ENCODE assay signal across 12 cellular contexts in genomic region chr11:12288934-12289666, GRCh38.
DNase-seq lines count a peak whose midpoint lies in the region; ATAC-seq, FAIRE-seq and TF ChIP-seq lines count a peak whose summit lies in the region.
"Had no signal": no experiment of that assay in that cellular context is flagged by ENCODE, and none has a peak within 500 bp of the region (broad histone marks: within the 10 kb centered on the region; RNA-seq: fewer than 3 reads in every experiment).

No MANE protein-coding gene starts in this region.

- no peaks in the 10 kb centered on the region for H3K9me3 ChIP-seq in T-helper 17 cell (ENCODE audit: control insufficient read depth, low read length, poor library complexity, severe bottlenecking)
- no peaks in the 10 kb centered on the region for H3K9me3 ChIP-seq in HepG2 (ENCODE audit: low read length)
- H3K9me3 ChIP-seq: lower lobe of right lung, psoas muscle, testis had no signal

- TF ChIP-seq CTCF in HepG2 (CRISPR knock-in tag; IDR thresholded peaks at IDR 0.05) (no peak), type B pancreatic cell (conservative IDR thresholded peaks at IDR 0.05) (peak; percentile 19)

- H3K4me2 ChIP-seq in HepG2 (ENCODE audit: low read depth, low read length): no peak overlapping the region

- H3K4me3 Mint-ChIP-seq in activated naive CD8-positive, alpha-beta T cell treated with anti-CD3 and anti-CD28 coated beads, Interleukin-2, amount 10 ng/mL, durations not matched to agents 7 days and 5 days: peak overlapping the region; percentile 18
- no peak overlapping the region for H3K4me3 Mint-ChIP-seq in activated naive CD8-positive, alpha-beta T cell treated with anti-CD3 and anti-CD28 coated beads for 36 hours
- H3K4me3 Mint-ChIP-seq in T-helper 17 cell: peak overlapping the region; percentile 7
- H3K4me3 Mint-ChIP-seq in type B pancreatic cell: no peak overlapping the region
- H3K4me3 Mint-ChIP-seq: activated naive CD4-positive, alpha-beta T cell treated with anti-CD3 and anti-CD28 coated beads for 36 hours had no signal

- no peaks in the 10 kb centered on the region for H3K36me3 Mint-ChIP-seq in activated naive CD8-positive, alpha-beta T cell treated with anti-CD3 and anti-CD28 coated beads, Interleukin-2, amount 10 ng/mL, durations not matched to agents 7 days and 5 days
- no peaks in the 10 kb centered on the region for H3K36me3 Mint-ChIP-seq in activated naive CD8-positive, alpha-beta T cell treated with anti-CD3 and anti-CD28 coated beads for 36 hours
- no peaks in the 10 kb centered on the region for H3K36me3 Mint-ChIP-seq in T-helper 17 cell (ENCODE audit: low read depth)
- no peaks in the 10 kb centered on the region for H3K36me3 Mint-ChIP-seq in type B pancreatic cell

- no peaks in the 10 kb centered on the region for H3K79me2 ChIP-seq in HepG2 (ENCODE audit: insufficient read depth, low read length)

- ATAC-seq in activated naive CD8-positive, alpha-beta T cell treated with anti-CD3 and anti-CD28 coated beads, Interleukin-2, amount 10 ng/mL, durations not matched to agents 7 days and 5 days (ENCODE audit: low read depth): no peak
- ATAC-seq in T-helper 17 cell (no peak), HepG2 (no peak), HG03025 (IDR thresholded peaks at IDR 0.05; ENCODE audit: low FRiP score, unreplicated experiment) (no peak), GM21381 (IDR thresholded peaks at IDR 0.05; ENCODE audit: unreplicated experiment) (no peak)

- no peak overlapping the region for H3K9ac ChIP-seq in HepG2 (ENCODE audit: insufficient read depth, low read depth, low read length)

- H3K9me3 Mint-ChIP-seq in activated naive CD8-positive, alpha-beta T cell treated with anti-CD3 and anti-CD28 coated beads, Interleukin-2, amount 10 ng/mL, durations not matched to agents 7 days and 5 days: no peaks in the 10 kb centered on the region
- no peaks in the 10 kb centered on the region for H3K9me3 Mint-ChIP-seq in activated naive CD8-positive, alpha-beta T cell treated with anti-CD3 and anti-CD28 coated beads for 36 hours
- H3K9me3 Mint-ChIP-seq in type B pancreatic cell: no peaks in the 10 kb centered on the region
- H3K9me3 Mint-ChIP-seq: activated naive CD4-positive, alpha-beta T cell treated with anti-CD3 and anti-CD28 coated beads for 36 hours had no signal

- H3K4me1 Mint-ChIP-seq in activated naive CD8-positive, alpha-beta T cell treated with anti-CD3 and anti-CD28 coated beads, Interleukin-2, amount 10 ng/mL, durations not matched to agents 7 days and 5 days: peaks cover 16% of the 10 kb centered on the region
- H3K4me1 Mint-ChIP-seq in activated naive CD8-positive, alpha-beta T cell treated with anti-CD3 and anti-CD28 coated beads for 36 hours: peaks cover 2% of the 10 kb centered on the region
- H3K4me1 Mint-ChIP-seq in T-helper 17 cell (peaks cover 25% of the 10 kb centered on the region), type B pancreatic cell (ENCODE audit: unreplicated experiment) (peaks cover 10% of the 10 kb centered on the region)

- no peak overlapping the region for H2AFZ ChIP-seq in HepG2 (ENCODE audit: low read length)

- no peaks in the 10 kb centered on the region for H3K27me3 Mint-ChIP-seq in activated naive CD8-positive, alpha-beta T cell treated with anti-CD3 and anti-CD28 coated beads, Interleukin-2, amount 10 ng/mL, durations not matched to agents 7 days and 5 days
- no peaks in the 10 kb centered on the region for H3K27me3 Mint-ChIP-seq in activated naive CD8-positive, alpha-beta T cell treated with anti-CD3 and anti-CD28 coated beads for 36 hours
- H3K27me3 Mint-ChIP-seq in T-helper 17 cell (no peaks in the 10 kb centered on the region), type B pancreatic cell (no peaks in the 10 kb centered on the region)

- POLR2A ChIA-PET in activated naive CD8-positive, alpha-beta T cell treated with anti-CD3 and anti-CD28 coated beads, Interleukin-2, amount 10 ng/mL, durations not matched to agents 7 days and 5 days (lab: Charles Lee): no interaction called here
- POLR2A ChIA-PET in HepG2 (lab: Yijun Ruan, JAX): interaction anchor here (1.3 kb wide), 1 partner anchor 88 kb away, joined by 5 read pairs; the partner anchor contains the start of gene PARVA

- no peak overlapping the region for H3K27ac ChIP-seq in HepG2 (ENCODE audit: extremely low read length, insufficient read depth, low read length)
- H3K27ac ChIP-seq: testis had no signal

- no peak overlapping the region for H3K27ac Mint-ChIP-seq in activated naive CD8-positive, alpha-beta T cell treated with anti-CD3 and anti-CD28 coated beads, Interleukin-2, amount 10 ng/mL, durations not matched to agents 7 days and 5 days
- H3K27ac Mint-ChIP-seq in activated naive CD8-positive, alpha-beta T cell treated with anti-CD3 and anti-CD28 coated beads for 36 hours: no peak overlapping the region
- H3K27ac Mint-ChIP-seq in T-helper 17 cell (peak overlapping the region; percentile 92), type B pancreatic cell (peak overlapping the region; percentile 68)
- H3K27ac Mint-ChIP-seq: activated naive CD4-positive, alpha-beta T cell treated with anti-CD3 and anti-CD28 coated beads for 36 hours had no signal

- in situ Hi-C loops in HepG2 (cut with HindIII; ENCODE audit: extremely low pct_ligation_motif_present, low pct_unique_long_range_greater_than_20kb): loop anchor here (10.0 to 25.0 kb wide), 2 partner anchors 354 to 477 kb away; no protein-coding TSS in a partner anchor

- DNase-seq in activated naive CD8-positive, alpha-beta T cell treated with anti-CD3 and anti-CD28 coated beads, Interleukin-2, amount 10 ng/mL, durations not matched to agents 7 days and 5 days: no peak
- DNase-seq in activated naive CD8-positive, alpha-beta T cell treated with anti-CD3 and anti-CD28 coated beads for 36 hours: no peak
- DNase-seq in T-helper 17 cell (no peak), HepG2 (ENCODE audit: low spot score) (no peak), type B pancreatic cell (ENCODE audit: extremely low spot score, unreplicated experiment) (peak; percentile 50)
- no peak for DNase-seq in stimulated activated CD8-positive, alpha-beta memory T cell treated with anti-CD3 and anti-CD28 coated beads, Interleukin-4, amount 100 ng/mL, for 48 hours

- no peaks in the 10 kb centered on the region for H4K20me1 ChIP-seq in HepG2 (ENCODE audit: insufficient read depth, low read length)

- no peak for FAIRE-seq in HepG2 (lab: Jason Lieb, UNC)

- no peak for TF ChIP-seq POLR2A in HepG2 (IDR thresholded peaks at IDR 0.05; ENCODE audit: insufficient read depth in 1 of 2, low read depth in 2 of 2, low read length in 2 of 2)

- H3K4me3 ChIP-seq in HepG2 (replicated peaks in 1 of 3; ENCODE audit: insufficient read depth in 1 of 3, low read depth in 2 of 3, low read length in 3 of 3): no peak overlapping the region
- H3K4me3 ChIP-seq: lower lobe of right lung, psoas muscle, testis had no signal

- BruUV-seq in HepG2 (replicated peaks; lab: Mats Ljungman, UMichigan): no TSS peak

- WGBS in HepG2 (ENCODE audit: low lambda C conversion rate): 73% methylated on average over 14 of the region's 14 CpGs

- H3K27me3 ChIP-seq in HepG2 (ENCODE audit: control insufficient read depth in 1 of 2, insufficient read depth in 2 of 2, low read length in 2 of 2): peaks cover 0 to 9% of the 10 kb centered on the region in 2 experiments; a peak in 3 of 5 replicates
- H3K27me3 ChIP-seq: testis had no signal

- intact Hi-C loops in HepG2 (cut with micrococcal nuclease; ENCODE audit: unreplicated experiment): no loop called here

- no peaks in the 10 kb centered on the region for H3K36me3 ChIP-seq in HepG2 (replicated peaks in 1 of 2; ENCODE audit: control insufficient read depth in 1 of 2, insufficient read depth in 2 of 2, low read length in 2 of 2)
- H3K36me3 ChIP-seq: lower lobe of right lung had no signal

- TF ChIP-seq EP300 in HepG2 (IDR thresholded peaks at IDR 0.05; ENCODE audit: low read depth in 2 of 2, low read length in 2 of 2) (no peak), HepG2 (CRISPR knock-in tag; IDR thresholded peaks at IDR 0.05; ENCODE audit: borderline replicate concordance) (no peak)

- TF ChIP-seq RAD21 in HepG2 (CRISPR knock-in tag; IDR thresholded peaks at IDR 0.05): no peak

- CTCF ChIA-PET in HepG2 (lab: Yijun Ruan, JAX; ENCODE audit: low intra/inter-chr PET ratio, low total read pairs): interaction anchor here (2.3 kb wide), 1 partner anchor 604 kb away, joined by 11 read pairs; no protein-coding TSS in a partner anchor

- peaks cover 10% of the 10 kb centered on the region for H3K4me1 ChIP-seq in HepG2 (ENCODE audit: insufficient read depth, low read length)

TF ChIP-seq in HepG2, 621 proteins besides CTCF, POLR2A, EP300 and RAD21:
- TF ChIP-seq ZNF7 (CRISPR knock-in tag; IDR thresholded peaks at IDR 0.05) (no peak), MAFK (conservative IDR thresholded peaks at IDR 0.05 in 1 of 2, IDR thresholded peaks at IDR 0.05 in 1 of 2; ENCODE audit: low read length in 2 of 2) (peak; percentile 13 to 48; a peak in 2 of 4 replicates), ZNF232 (CRISPR knock-in tag; IDR thresholded peaks at IDR 0.05; ENCODE audit: borderline replicate concordance) (no peak), IKZF4 (CRISPR knock-in tag; IDR thresholded peaks at IDR 0.05; ENCODE audit: borderline replicate concordance, low read depth, not compliant biosample characterization) (no peak)

Comparison
In these comparisons a context has a peak if more than half of its experiments do, and no peak if none do; other contexts are left out.
1. H3K4me3 Mint-ChIP-seq: peak in activated naive CD8-positive, alpha-beta T cell treated with anti-CD3 and anti-CD28 coated beads, Interleukin-2, amount 10 ng/mL, durations not matched to agents 7 days and 5 days (single experiment) and T-helper 17 cell (single experiment); none in activated naive CD8-positive, alpha-beta T cell treated with anti-CD3 and anti-CD28 coated beads for 36 hours (single experiment) and type B pancreatic cell (single experiment).
2. H3K27ac Mint-ChIP-seq: peak in T-helper 17 cell (single experiment) and type B pancreatic cell (single experiment); none in activated naive CD8-positive, alpha-beta T cell treated with anti-CD3 and anti-CD28 coated beads, Interleukin-2, amount 10 ng/mL, durations not matched to agents 7 days and 5 days (single experiment) and activated naive CD8-positive, alpha-beta T cell treated with anti-CD3 and anti-CD28 coated beads for 36 hours (single experiment).